22 cellular contexts compared by ENCODE assay signal in the genomic region with DNA sequence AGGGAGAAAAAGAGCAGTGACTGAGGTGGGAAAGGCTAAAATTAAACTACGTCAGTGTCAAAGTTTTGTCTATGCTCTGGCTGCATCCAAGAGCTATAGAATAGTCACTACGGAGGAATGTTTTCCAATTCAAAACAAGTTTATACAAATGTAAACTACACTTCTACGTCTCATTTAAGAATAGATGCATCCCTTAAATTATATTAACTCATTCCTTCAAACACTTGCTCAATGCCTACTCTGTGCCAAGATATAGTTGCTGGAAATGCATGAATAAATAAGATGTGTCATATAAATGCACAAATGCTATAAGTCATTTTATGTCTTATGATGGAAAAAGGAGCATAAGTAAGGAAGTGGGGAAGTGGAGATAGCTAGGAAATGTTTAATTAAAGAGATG. TPM values are rescaled to one million over a fixed set of nuclear protein-coding genes. Genes with fewer than 3 reads are reported as not detected.
DNase-seq lines count a peak whose midpoint lies in the region; ATAC-seq, FAIRE-seq and TF ChIP-seq lines count a peak whose summit lies in the region.
"Had no signal": no experiment of that assay in that cellular context is flagged by ENCODE, and none has a peak within 500 bp of the region (broad histone marks: within the 10 kb centered on the region; RNA-seq: fewer than 3 reads in every experiment).

No MANE protein-coding gene starts in this region.

- H3K27me3 ChIP-seq in GM23338 (ENCODE audit: insufficient read depth): peaks cover 43% of the 10 kb centered on the region

- peak; percentile 17 for FAIRE-seq in TTC549 (lab: Jason Lieb, UNC)
- FAIRE-seq: A204.1, G401.6, GM12891, GM19239 had no signal

- H3K4me2 ChIP-seq in GM23338: peak overlapping the region; percentile 64
- H3K4me2 ChIP-seq: BLaER1 had no signal

- no peak for TF ChIP-seq CTCF in GM23338 (conservative IDR thresholded peaks at IDR 0.05; ENCODE audit: low read depth in 2 of 2)
- TF ChIP-seq CTCF in epithelial cell of esophagus (IDR thresholded peaks at IDR 0.05; ENCODE audit: insufficient read depth, low read depth, low read length, missing control alignments): no peak

- no peaks in the 10 kb centered on the region for H4K20me1 ChIP-seq in GM23338 (replicated peaks; ENCODE audit: insufficient read depth)

- H2AFZ ChIP-seq in GM23338: no peak overlapping the region

- no peak overlapping the region for H3K27ac ChIP-seq in GM23338 (ENCODE audit: low read depth)
- H3K27ac ChIP-seq: BLaER1 had no signal

- H3K4me3 Mint-ChIP-seq in GM23338: no peak overlapping the region
- H3K4me3 Mint-ChIP-seq: CD14-positive monocyte; CD4-positive, alpha-beta memory T cell; CD8-positive, alpha-beta memory T cell had no signal

- H3K79me2 ChIP-seq in GM23338 (replicated peaks; ENCODE audit: insufficient read depth): no peaks in the 10 kb centered on the region

- H3K27me3 Mint-ChIP-seq in GM23338 (ENCODE audit: insufficient read depth, low read depth, poor library complexity): peaks cover 25% of the 10 kb centered on the region

- no peak overlapping the region for H3K27ac Mint-ChIP-seq in GM23338
- H3K27ac Mint-ChIP-seq: CD14-positive monocyte; CD4-positive, alpha-beta memory T cell; CD4-positive, CD25-positive, alpha-beta regulatory T cell; CD8-positive, alpha-beta memory T cell had no signal

- no peak overlapping the region for H3K4me3 ChIP-seq in GM23338
- H3K4me3 ChIP-seq in epithelial cell of esophagus (ENCODE audit: low read length): no peak overlapping the region
- H3K4me3 ChIP-seq: BLaER1 had no signal

- H3K4me1 ChIP-seq in GM23338 (ENCODE audit: insufficient read depth): peaks cover 27% of the 10 kb centered on the region
- H3K4me1 ChIP-seq: BE2C had no signal

- H3K4me1 Mint-ChIP-seq in GM23338: peaks cover 21% of the 10 kb centered on the region

- H3K36me3 ChIP-seq in GM23338 (ENCODE audit: insufficient read depth): peaks cover 3% of the 10 kb centered on the region; the same call in 1 of the 2 replicates
- H3K36me3 ChIP-seq: BE2C, BLaER1 had no signal

- H3K36me3 Mint-ChIP-seq in GM23338 (ENCODE audit: low read depth): no peaks in the 10 kb centered on the region
- H3K36me3 Mint-ChIP-seq: CD4-positive, CD25-positive, alpha-beta regulatory T cell; CD8-positive, alpha-beta memory T cell had no signal

- H3F3A ChIP-seq in GM23338 (replicated peaks; ENCODE audit: low read depth): no peaks in the 10 kb centered on the region

- no peaks in the 10 kb centered on the region; the same call in 2 of the 3 replicates for H3K9me3 Mint-ChIP-seq in GM23338
- H3K9me3 Mint-ChIP-seq: CD14-positive monocyte; CD4-positive, alpha-beta memory T cell had no signal

- no peak for ATAC-seq in GM23338
- no peak for ATAC-seq in GM21390 (IDR thresholded peaks at IDR 0.05; ENCODE audit: unreplicated experiment)

- no peak for DNase-seq in GM23338 (ENCODE audit: low spot score)
- DNase-seq in epithelial cell of esophagus (ENCODE audit: low read depth): peak; percentile 19
- no peak for DNase-seq in HPDE6-E6E7 (ENCODE audit: extremely low spot score)
- no peak for DNase-seq in NCI-H510A treated with DMSO at 0.1 percent for 48 hours (lab: John Stamatoyannopoulos, UW)
- DNase-seq: 8988T; ACHN; BE2C; C1 segment of cervical spinal cord; CD4-positive, alpha-beta memory T cell; CD4-positive, CD25-positive, alpha-beta regulatory T cell; CD8-positive, alpha-beta memory T cell; COR-L47; DMS79 treated with DMSO at 0.1 percent for 48 hours; GF-D8 had no signal

- no peaks in the 10 kb centered on the region for H3K9me2 ChIP-seq in GM23338 (ENCODE audit: insufficient read depth)

TF ChIP-seq in GM23338, 12 proteins besides CTCF, POLR2A, EP300 and RAD21:
- no peak for TF ChIP-seq JUNB (IDR thresholded peaks at IDR 0.05; ENCODE audit: unreplicated experiment)
- TF ChIP-seq, protein P1, sequence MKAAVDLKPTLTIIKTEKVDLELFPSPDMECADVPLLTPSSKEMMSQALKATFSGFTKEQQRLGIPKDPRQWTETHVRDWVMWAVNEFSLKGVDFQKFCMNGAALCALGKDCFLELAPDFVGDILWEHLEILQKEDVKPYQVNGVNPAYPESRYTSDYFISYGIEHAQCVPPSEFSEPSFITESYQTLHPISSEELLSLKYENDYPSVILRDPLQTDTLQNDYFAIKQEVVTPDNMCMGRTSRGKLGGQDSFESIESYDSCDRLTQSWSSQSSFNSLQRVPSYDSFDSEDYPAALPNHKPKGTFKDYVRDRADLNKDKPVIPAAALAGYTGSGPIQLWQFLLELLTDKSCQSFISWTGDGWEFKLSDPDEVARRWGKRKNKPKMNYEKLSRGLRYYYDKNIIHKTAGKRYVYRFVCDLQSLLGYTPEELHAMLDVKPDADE (IDR thresholded peaks at IDR 0.05): no peak
- TF ChIP-seq NANOG (IDR thresholded peaks at IDR 0.05; ENCODE audit: borderline replicate concordance): no peak
- no peak for TF ChIP-seq ZNF331 (CRISPR knock-in tag; IDR thresholded peaks at IDR 0.05; ENCODE audit: low read depth)
- no peak for TF ChIP-seq POLR2AphosphoS5 (IDR thresholded peaks at IDR 0.05; ENCODE audit: low read depth)
- TF ChIP-seq EZH2 (IDR thresholded peaks at IDR 0.05; ENCODE audit: low read depth, unreplicated experiment): no peak
- TF ChIP-seq EZH2phosphoT487 (IDR thresholded peaks at IDR 0.05; ENCODE audit: unreplicated experiment): no peak
- no peak for TF ChIP-seq STAT1 (IDR thresholded peaks at IDR 0.05; ENCODE audit: unreplicated experiment)
- TF ChIP-seq ZNF114 (CRISPR knock-in tag; IDR thresholded peaks at IDR 0.05): no peak
- TF ChIP-seq, protein P2, sequence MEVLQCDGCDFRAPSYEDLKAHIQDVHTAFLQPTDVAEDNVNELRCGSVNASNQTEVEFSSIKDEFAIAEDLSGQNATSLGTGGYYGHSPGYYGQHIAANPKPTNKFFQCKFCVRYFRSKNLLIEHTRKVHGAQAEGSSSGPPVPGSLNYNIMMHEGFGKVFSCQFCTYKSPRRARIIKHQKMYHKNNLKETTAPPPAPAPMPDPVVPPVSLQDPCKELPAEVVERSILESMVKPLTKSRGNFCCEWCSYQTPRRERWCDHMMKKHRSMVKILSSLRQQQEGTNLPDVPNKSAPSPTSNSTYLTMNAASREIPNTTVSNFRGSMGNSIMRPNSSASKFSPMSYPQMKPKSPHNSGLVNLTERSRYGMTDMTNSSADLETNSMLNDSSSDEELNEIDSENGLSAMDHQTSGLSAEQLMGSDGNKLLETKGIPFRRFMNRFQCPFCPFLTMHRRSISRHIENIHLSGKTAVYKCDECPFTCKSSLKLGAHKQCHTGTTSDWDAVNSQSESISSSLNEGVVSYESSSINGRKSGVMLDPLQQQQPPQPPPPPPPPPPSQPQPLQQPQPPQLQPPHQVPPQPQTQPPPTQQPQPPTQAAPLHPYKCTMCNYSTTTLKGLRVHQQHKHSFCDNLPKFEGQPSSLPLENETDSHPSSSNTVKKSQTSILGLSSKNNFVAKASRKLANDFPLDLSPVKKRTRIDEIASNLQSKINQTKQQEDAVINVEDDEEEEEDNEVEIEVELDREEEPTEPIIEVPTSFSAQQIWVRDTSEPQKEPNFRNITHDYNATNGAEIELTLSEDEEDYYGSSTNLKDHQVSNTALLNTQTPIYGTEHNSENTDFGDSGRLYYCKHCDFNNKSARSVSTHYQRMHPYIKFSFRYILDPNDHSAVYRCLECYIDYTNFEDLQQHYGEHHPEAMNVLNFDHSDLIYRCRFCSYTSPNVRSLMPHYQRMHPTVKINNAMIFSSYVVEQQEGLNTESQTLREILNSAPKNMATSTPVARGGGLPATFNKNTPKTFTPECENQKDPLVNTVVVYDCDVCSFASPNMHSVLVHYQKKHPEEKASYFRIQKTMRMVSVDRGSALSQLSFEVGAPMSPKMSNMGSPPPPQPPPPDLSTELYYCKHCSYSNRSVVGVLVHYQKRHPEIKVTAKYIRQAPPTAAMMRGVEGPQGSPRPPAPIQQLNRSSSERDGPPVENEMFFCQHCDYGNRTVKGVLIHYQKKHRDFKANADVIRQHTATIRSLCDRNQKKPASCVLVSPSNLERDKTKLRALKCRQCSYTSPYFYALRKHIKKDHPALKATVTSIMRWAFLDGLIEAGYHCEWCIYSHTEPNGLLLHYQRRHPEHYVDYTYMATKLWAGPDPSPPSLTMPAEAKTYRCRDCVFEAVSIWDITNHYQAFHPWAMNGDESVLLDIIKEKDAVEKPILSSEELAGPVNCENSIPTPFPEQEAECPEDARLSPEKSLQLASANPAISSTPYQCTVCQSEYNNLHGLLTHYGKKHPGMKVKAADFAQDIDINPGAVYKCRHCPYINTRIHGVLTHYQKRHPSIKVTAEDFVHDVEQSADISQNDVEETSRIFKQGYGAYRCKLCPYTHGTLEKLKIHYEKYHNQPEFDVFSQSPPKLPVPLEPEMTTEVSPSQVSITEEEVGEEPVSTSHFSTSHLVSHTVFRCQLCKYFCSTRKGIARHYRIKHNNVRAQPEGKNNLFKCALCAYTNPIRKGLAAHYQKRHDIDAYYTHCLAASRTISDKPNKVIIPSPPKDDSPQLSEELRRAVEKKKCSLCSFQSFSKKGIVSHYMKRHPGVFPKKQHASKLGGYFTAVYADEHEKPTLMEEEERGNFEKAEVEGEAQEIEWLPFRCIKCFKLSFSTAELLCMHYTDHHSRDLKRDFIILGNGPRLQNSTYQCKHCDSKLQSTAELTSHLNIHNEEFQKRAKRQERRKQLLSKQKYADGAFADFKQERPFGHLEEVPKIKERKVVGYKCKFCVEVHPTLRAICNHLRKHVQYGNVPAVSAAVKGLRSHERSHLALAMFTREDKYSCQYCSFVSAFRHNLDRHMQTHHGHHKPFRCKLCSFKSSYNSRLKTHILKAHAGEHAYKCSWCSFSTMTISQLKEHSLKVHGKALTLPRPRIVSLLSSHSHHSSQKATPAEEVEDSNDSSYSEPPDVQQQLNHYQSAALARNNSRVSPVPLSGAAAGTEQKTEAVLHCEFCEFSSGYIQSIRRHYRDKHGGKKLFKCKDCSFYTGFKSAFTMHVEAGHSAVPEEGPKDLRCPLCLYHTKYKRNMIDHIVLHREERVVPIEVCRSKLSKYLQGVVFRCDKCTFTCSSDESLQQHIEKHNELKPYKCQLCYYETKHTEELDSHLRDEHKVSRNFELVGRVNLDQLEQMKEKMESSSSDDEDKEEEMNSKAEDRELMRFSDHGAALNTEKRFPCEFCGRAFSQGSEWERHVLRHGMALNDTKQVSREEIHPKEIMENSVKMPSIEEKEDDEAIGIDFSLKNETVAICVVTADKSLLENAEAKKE (CRISPR knock-in tag; IDR thresholded peaks at IDR 0.05): no peak
TF ChIP-seq in GM23338: peak in this region for 0.

RNA-seq across cellular contexts. Expression of a gene that starts 4.2 kb away (rescaled TPM):
- 4.3 and 7.1 TPM in 2 replicates for total RNA-seq in GM23338 (2014; rRNA removed; shearing (Covaris generic))
- polyA plus RNA-seq in GM23338 (2016; fragmentation: Nextera tagmentation; extraction: Ambion mirVana): 1.5 and 1.6 TPM in 2 replicates
- polyA plus RNA-seq: CD14-positive monocyte had no signal

RNA-seq across cellular contexts. Expression of a gene that starts 9.8 kb away (rescaled TPM):
- total RNA-seq in GM23338 (2014; rRNA removed; shearing (Covaris generic)): 55.8 and 61.0 TPM in 2 replicates
- 51.6 and 55.8 TPM in 2 replicates for polyA plus RNA-seq in GM23338 (2016; fragmentation: Nextera tagmentation; extraction: Ambion mirVana)
